In genomic region chr20:50526403-50526989, GRCh38 we compare ENCODE assay signal across 18 cellular contexts. TPM values are rescaled to one million over a fixed set of nuclear protein-coding genes. Genes with fewer than 3 reads are reported as not detected.
DNase-seq lines count a peak whose midpoint lies in the region; ATAC-seq, FAIRE-seq and TF ChIP-seq lines count a peak whose summit lies in the region.
"Had no signal": no experiment of that assay in that cellular context is flagged by ENCODE, and none has a peak within 500 bp of the region (broad histone marks: within the 10 kb centered on the region; RNA-seq: fewer than 3 reads in every experiment).

No MANE protein-coding gene starts in this region.

- no peak for FAIRE-seq in astrocyte (lab: Jason Lieb, UNC)

- H3K9me1 ChIP-seq in IMR-90 (ENCODE audit: insufficient read depth, low read length): peaks cover 39% of the 10 kb centered on the region

- H3K79me2 ChIP-seq in astrocyte (ENCODE audit: insufficient read depth, low read length): peaks cover 99% of the 10 kb centered on the region

- POLR2A ChIA-PET in IMR-90 (lab: Charles Lee; ENCODE audit: unreplicated experiment): no interaction called here

- in situ Hi-C loops in IMR-90 (cut with MboI; ENCODE audit: low sequenced_read_pairs): no loop called here

- peak overlapping the region; percentile 17 for H2AK9ac ChIP-seq in IMR-90 (replicated peaks; ENCODE audit: low read depth, low read length, poor library complexity)

- intact Hi-C loops in IMR-90 (cut with micrococcal nuclease): no loop called here

- TF ChIP-seq CTCF in IMR-90 (conservative IDR thresholded peaks at IDR 0.05; ENCODE audit: low read depth, low read length): no peak
- no peak for TF ChIP-seq CTCF in astrocyte (IDR thresholded peaks at IDR 0.05; ENCODE audit: insufficient read depth, low read depth, low read length)
- no peak for TF ChIP-seq CTCF in progenitor cell of endocrine pancreas (IDR thresholded peaks at IDR 0.05; ENCODE audit: unreplicated experiment)

- peaks cover 54% of the 10 kb centered on the region for H4K20me1 ChIP-seq in IMR-90 (ENCODE audit: insufficient read depth, low read length)
- peaks cover 90% of the 10 kb centered on the region for H4K20me1 ChIP-seq in astrocyte (ENCODE audit: insufficient read depth, low read length)

- no peak overlapping the region; the same call in 1 of the 2 replicates for H4K91ac ChIP-seq in IMR-90 (ENCODE audit: insufficient read depth, low read depth, low read length)

- H3K36me3 ChIP-seq in IMR-90 (ENCODE audit: control insufficient read depth, insufficient read depth, low read length) (peaks cover 7% of the 10 kb centered on the region; the same call in 1 of the 2 replicates), astrocyte (ENCODE audit: insufficient read depth, low read length) (no peaks in the 10 kb centered on the region), skeletal muscle tissue (ENCODE audit: control insufficient read depth in 3 of 3, insufficient read depth in 3 of 3, low read length in 3 of 3) (no peaks in the 10 kb centered on the region)

- H3K36me3 Mint-ChIP-seq in astrocyte (ENCODE audit: low read depth, unreplicated experiment) (peaks cover 5% of the 10 kb centered on the region), progenitor cell of endocrine pancreas (ENCODE audit: insufficient read depth) (no peaks in the 10 kb centered on the region)

- H2AFZ ChIP-seq in IMR-90 (replicated peaks; ENCODE audit: low read length, poor library complexity) (no peak overlapping the region), astrocyte (ENCODE audit: low read depth, low read length) (no peak overlapping the region)

- peak; percentile 18 for ATAC-seq in IMR-90 (ENCODE audit: low read depth)

- peak overlapping the region; percentile 82 for H2AK5ac ChIP-seq in IMR-90 (ENCODE audit: low read depth, low read length)

- H3K4me1 ChIP-seq in IMR-90 (ENCODE audit: control insufficient read depth, insufficient read depth, low read length): peaks cover 35% of the 10 kb centered on the region
- peaks cover 15% of the 10 kb centered on the region for H3K4me1 ChIP-seq in astrocyte (ENCODE audit: insufficient read depth, low read length)
- H3K4me1 ChIP-seq in skeletal muscle tissue (ENCODE audit: control insufficient read depth in 3 of 3, insufficient read depth in 3 of 3, low read length in 3 of 3): peaks cover 21 to 29% (median 28%) of the 10 kb centered on the region in 3 donors

- CTCF ChIA-PET in IMR-90 (lab: Yijun Ruan, JAX): interaction anchor here (0.6 kb wide), 1 partner anchor 20 kb away, joined by 7 read pairs; no protein-coding TSS in a partner anchor

- H3K4ac ChIP-seq in IMR-90 (ENCODE audit: low read depth, low read length): peak overlapping the region; percentile 44

- WGBS in IMR-90 (ENCODE audit: extremely low coverage in 2 of 2, insufficient read length in 1 of 2), 2 experiments: 80% methylated on average over 2 of the region's 3 CpGs; no CpG with 5 or more reads in 1 of the 2 experiments

- peak overlapping the region; percentile 4; the same call in 1 of the 2 replicates for H3K9ac ChIP-seq in IMR-90 (ENCODE audit: low read depth, low read length)
- no peak overlapping the region for H3K9ac ChIP-seq in astrocyte (ENCODE audit: low read length)
- H3K9ac ChIP-seq in skeletal muscle tissue (ENCODE audit: low read depth in 1 of 3, low read length in 3 of 3): peak overlapping the region in 2 of 3 donors; percentile 10 to 43
- H3K9ac ChIP-seq: KMS-11 had no signal

- H3K27me3 Mint-ChIP-seq in astrocyte (ENCODE audit: low read depth, unreplicated experiment): no peaks in the 10 kb centered on the region
- H3K27me3 Mint-ChIP-seq in progenitor cell of endocrine pancreas: no peaks in the 10 kb centered on the region
- H3K27me3 Mint-ChIP-seq: activated CD4-positive, alpha-beta T cell treated with anti-CD3 and anti-CD28 coated beads, Interleukin-2, amount 10 ng/mL, durations not matched to agents 24 days and 14 days had no signal

- TF ChIP-seq POLR2A in IMR-90 (IDR thresholded peaks at IDR 0.05; ENCODE audit: low read depth, low read length): no peak

- H3K27ac Mint-ChIP-seq in astrocyte (ENCODE audit: unreplicated experiment) (no peak overlapping the region), progenitor cell of endocrine pancreas (no peak overlapping the region)
- H3K27ac Mint-ChIP-seq: activated CD4-positive, alpha-beta T cell treated with anti-CD3 and anti-CD28 coated beads, Interleukin-2, amount 10 ng/mL, durations not matched to agents 24 days and 14 days had no signal

- peak overlapping the region in 1 of 2 experiments; percentile 65; a peak in 2 of 4 replicates for H4K8ac ChIP-seq in IMR-90 (ENCODE audit: low read depth in 2 of 2, low read length in 2 of 2)

- peak overlapping the region; percentile 87 for H3K23ac ChIP-seq in IMR-90 (ENCODE audit: low read depth, low read length)

- H3K4me3 ChIP-seq in IMR-90 (ENCODE audit: insufficient read depth, low read depth, low read length) (no peak overlapping the region), astrocyte (ENCODE audit: insufficient read depth, low read depth, low read length) (no peak overlapping the region), skeletal muscle tissue (ENCODE audit: low read length in 3 of 3) (no peak overlapping the region)
- H3K4me3 ChIP-seq: spleen had no signal

- TF ChIP-seq RAD21 in IMR-90 (IDR thresholded peaks at IDR 0.05; ENCODE audit: low read length): no peak

- H3K4me1 Mint-ChIP-seq in astrocyte (ENCODE audit: low read depth, unreplicated experiment): peaks cover 20% of the 10 kb centered on the region
- H3K4me1 Mint-ChIP-seq in progenitor cell of endocrine pancreas (ENCODE audit: low read depth): no peaks in the 10 kb centered on the region

- no peaks in the 10 kb centered on the region for H3K9me3 ChIP-seq in IMR-90 (ENCODE audit: control insufficient read depth, insufficient read depth, low read length)
- H3K9me3 ChIP-seq in astrocyte (ENCODE audit: insufficient read depth, low read depth, low read length): no peaks in the 10 kb centered on the region
- H3K9me3 ChIP-seq in skeletal muscle tissue (ENCODE audit: control insufficient read depth in 3 of 3, low read length in 3 of 3): no peaks in the 10 kb centered on the region
- H3K9me3 ChIP-seq: spleen had no signal

- no peaks in the 10 kb centered on the region for H3K27me3 ChIP-seq in IMR-90 (ENCODE audit: control insufficient read depth, insufficient read depth, low read length)
- no peaks in the 10 kb centered on the region for H3K27me3 ChIP-seq in astrocyte (ENCODE audit: insufficient read depth, low read length)
- H3K27me3 ChIP-seq in skeletal muscle tissue (ENCODE audit: control insufficient read depth in 3 of 3, insufficient read depth in 3 of 3, low read length in 3 of 3): no peaks in the 10 kb centered on the region
- H3K27me3 ChIP-seq: spleen had no signal

- H2BK20ac ChIP-seq in IMR-90 (ENCODE audit: low read depth, low read length): 0 out of 2 replicates have a peak overlapping the region, but pooled peaks have one; percentile 24

- peak overlapping the region; percentile 0; the same call in 1 of the 3 replicates for H2BK15ac ChIP-seq in IMR-90 (ENCODE audit: low read depth, low read length)

- DNase-seq in IMR-90: peak; percentile 33
- DNase-seq in astrocyte (ENCODE audit: low read depth): no peak
- DNase-seq in left kidney (ENCODE audit: low read depth, low spot score): peak; percentile 57
- no peak for DNase-seq in NCI-H748 treated with DMSO at 0.1 percent for 48 hours (lab: John Stamatoyannopoulos, UW)
- no peak for DNase-seq in NCI-H526 treated with DMSO at 0.1 percent for 48 hours (lab: John Stamatoyannopoulos, UW)
- DNase-seq in SW480 (ENCODE audit: low spot score): no peak
- no peak for DNase-seq in progenitor cell of endocrine pancreas (ENCODE audit: low spot score, unreplicated experiment)
- DNase-seq: activated CD4-positive, alpha-beta T cell treated with anti-CD3 and anti-CD28 coated beads, Interleukin-2, amount 10 ng/mL, durations not matched to agents 24 days and 14 days; foreskin fibroblast; H7; NCI-H2029; NCI-H510A; OCI-M1; spleen; T-helper 9 cell had no signal

- H3K4me2 ChIP-seq in IMR-90 (ENCODE audit: low read depth, low read length): peak overlapping the region; percentile 47
- H3K4me2 ChIP-seq in astrocyte (ENCODE audit: low read length): peak overlapping the region; percentile 12
- H3K4me2 ChIP-seq: KMS-11 had no signal

- no peak overlapping the region; the same call in 1 of the 2 replicates for H3K18ac ChIP-seq in IMR-90 (ENCODE audit: low read depth, low read length)

- peak overlapping the region; percentile 39 for H2BK5ac ChIP-seq in IMR-90 (ENCODE audit: low read depth, low read length, poor library complexity, severe bottlenecking)

- no peak overlapping the region for H3K56ac ChIP-seq in IMR-90 (ENCODE audit: extremely low read depth, insufficient read depth, low read length)

- H3K79me1 ChIP-seq in IMR-90 (ENCODE audit: low read depth in 1 of 2, low read length in 2 of 2): peaks cover 23 to 77% of the 10 kb centered on the region in 2 experiments

- peak overlapping the region; percentile 55 for H3K14ac ChIP-seq in IMR-90 (replicated peaks; ENCODE audit: low read depth, low read length)

- peak overlapping the region; percentile 39 for H4K5ac ChIP-seq in IMR-90 (ENCODE audit: low read depth, low read length)

- H3K9me3 Mint-ChIP-seq in astrocyte (ENCODE audit: unreplicated experiment) (no peaks in the 10 kb centered on the region), progenitor cell of endocrine pancreas (ENCODE audit: low read depth) (no peaks in the 10 kb centered on the region)
- H3K9me3 Mint-ChIP-seq: activated CD4-positive, alpha-beta T cell treated with anti-CD3 and anti-CD28 coated beads, Interleukin-2, amount 10 ng/mL, durations not matched to agents 24 days and 14 days had no signal

- H2BK120ac ChIP-seq in IMR-90 (ENCODE audit: low read depth, low read length): peak overlapping the region; percentile 62

- peak overlapping the region; percentile 15; the same call in 1 of the 2 replicates for H3K27ac ChIP-seq in IMR-90 (ENCODE audit: insufficient read depth, low read length)
- no peak overlapping the region for H3K27ac ChIP-seq in astrocyte (ENCODE audit: low read depth, low read length)
- H3K27ac ChIP-seq in skeletal muscle tissue (ENCODE audit: low read depth, low read length): no peak overlapping the region
- H3K27ac ChIP-seq: HL-60, KMS-11 had no signal

- dilution Hi-C loops in IMR-90 (cut with HindIII; ENCODE audit: low sequenced_read_pairs, unreplicated experiment): no loop called here

- H3K4me3 Mint-ChIP-seq in astrocyte (ENCODE audit: unreplicated experiment) (no peak overlapping the region), progenitor cell of endocrine pancreas (ENCODE audit: low read depth) (no peak overlapping the region)
- H3K4me3 Mint-ChIP-seq: activated CD4-positive, alpha-beta T cell treated with anti-CD3 and anti-CD28 coated beads, Interleukin-2, amount 10 ng/mL, durations not matched to agents 24 days and 14 days had no signal

- BruUV-seq in IMR-90 (replicated peaks; lab: Mats Ljungman, UMichigan): no TSS peak

TF ChIP-seq in IMR-90, 13 proteins besides CTCF, POLR2A, EP300 and RAD21 (continues in another document):
- no peak for TF ChIP-seq CHD1 (IDR thresholded peaks at IDR 0.05; ENCODE audit: low read depth, low read length)

RNA-seq across cellular contexts. Expression of gene PTPN1, which starts 16.3 kb away (rescaled TPM):
- total RNA-seq in IMR-90 (2012; rRNA removed): 31.7 and 38.0 TPM in 2 replicates
- polyA plus RNA-seq in IMR-90 (2012; rRNA removed): 37.1 and 37.4 TPM in 2 replicates
- 27.3 and 29.6 TPM in 2 replicates for polyA plus RNA-seq in IMR-90 (2012; cell fraction: cytosol; rRNA removed)
- polyA plus RNA-seq in IMR-90 (2012; cell fraction: nucleus; rRNA removed; ENCODE audit: low replicate concordance): 35.3 and 62.9 TPM in 2 replicates
- 60.6 and 64.9 TPM in 2 replicates for total RNA-seq in astrocyte
- total RNA-seq in skeletal muscle tissue: 8.4 TPM
- 26.0 and 27.7 TPM in 2 replicates for total RNA-seq in progenitor cell of endocrine pancreas

Comparison
In these comparisons a context has a peak if more than half of its experiments do, and no peak if none do; other contexts are left out.
1. DNase-seq: peak in IMR-90 (single experiment) and left kidney (single experiment); none in astrocyte (single experiment), NCI-H748 treated with DMSO at 0.1 percent for 48 hours (single experiment), NCI-H526 treated with DMSO at 0.1 percent for 48 hours (single experiment), SW480 (single experiment) and progenitor cell of endocrine pancreas (single experiment).